Comparison of ENCODE assay signal across 8 cellular contexts in genomic region chr6:70956191-70956450, GRCh38. TPM values are rescaled to one million over a fixed set of nuclear protein-coding genes. Genes with fewer than 3 reads are reported as not detected.
DNase-seq lines count a peak whose midpoint lies in the region; ATAC-seq and TF ChIP-seq lines count a peak whose summit lies in the region.

No MANE protein-coding gene starts in this region.

- no peak overlapping the region for H3K27ac Mint-ChIP-seq in activated CD8-positive, alpha-beta memory T cell treated with anti-CD3 and anti-CD28 coated beads, Interleukin-2, amount 10 ng/mL, durations not matched to agents 7 days and 5 days
- no peak overlapping the region for H3K27ac Mint-ChIP-seq in activated CD4-positive, alpha-beta memory T cell treated with anti-CD3 and anti-CD28 coated beads for 36 hours

- intact Hi-C loops in activated CD4-positive, alpha-beta memory T cell treated with anti-CD3 and anti-CD28 coated beads for 36 hours (cut with micrococcal nuclease) = loop anchor here (1.0 to 5.0 kb wide), 3 partner anchors 250 to 644 kb away; no protein-coding TSS in a partner anchor
- intact Hi-C loops in tibial artery (cut with DNase I; ENCODE audit: low total_unique reads) = no loop called here

- H3K27me3 ChIP-seq in iPS-20b (ENCODE audit: insufficient read depth, low read length) (peaks cover 77% of the 10 kb centered on the region), tibial artery (peaks cover 0 to 41% of the 10 kb centered on the region in 2 donors)

- H3K36me3 ChIP-seq in iPS-20b (ENCODE audit: insufficient read depth, low read depth, low read length) (no peaks in the 10 kb centered on the region), tibial artery (no peaks in the 10 kb centered on the region)

- peak overlapping the region; percentile 71 for H3K4me3 ChIP-seq in iPS-20b (ENCODE audit: low read length)
- H3K4me3 ChIP-seq in tibial artery = peak overlapping the region; percentile 45 to 54

- H3K27ac ChIP-seq in iPS-20b (ENCODE audit: low read length) (no peak overlapping the region), tibial artery (no peak overlapping the region), caudate nucleus (ENCODE audit: low read depth, low read length) (no peak overlapping the region)

- H3K27me3 Mint-ChIP-seq in activated CD8-positive, alpha-beta memory T cell treated with anti-CD3 and anti-CD28 coated beads, Interleukin-2, amount 10 ng/mL, durations not matched to agents 7 days and 5 days = peaks cover 86% of the 10 kb centered on the region
- H3K27me3 Mint-ChIP-seq in activated CD4-positive, alpha-beta memory T cell treated with anti-CD3 and anti-CD28 coated beads for 36 hours = peaks cover 42% of the 10 kb centered on the region

- POLR2A ChIA-PET in activated CD4-positive, alpha-beta memory T cell treated with anti-CD3 and anti-CD28 coated beads for 36 hours (lab: Charles Lee) = interaction anchor here (1.0 kb wide), 1 partner anchor 288 kb away, joined by 4 read pairs; no protein-coding TSS in a partner anchor

- TF ChIP-seq CTCF in tibial artery (IDR thresholded peaks at IDR 0.05) = no peak

- no peaks in the 10 kb centered on the region for H3K9me3 ChIP-seq in iPS-20b (ENCODE audit: insufficient read depth, low read depth, low read length)
- H3K9me3 ChIP-seq in tibial artery = no peaks in the 10 kb centered on the region

- H3K4me1 ChIP-seq in iPS-20b (ENCODE audit: insufficient read depth, low read length) = no peaks in the 10 kb centered on the region; the same call in 1 of the 2 replicates
- H3K4me1 ChIP-seq in tibial artery = peaks cover 0 to 27% (median 20%) of the 10 kb centered on the region in 4 donors

- CTCF ChIA-PET in activated CD8-positive, alpha-beta memory T cell treated with anti-CD3 and anti-CD28 coated beads, Interleukin-2, amount 10 ng/mL, durations not matched to agents 7 days and 5 days (lab: Charles Lee) = interaction anchor here (0.8 to 2.9 kb wide), 31 partner anchors 11 to 735 kb away, joined by 3 to 27 read pairs (median 4); partner anchors contain the start of genes FAM135A and OGFRL1
- CTCF ChIA-PET in activated CD4-positive, alpha-beta memory T cell treated with anti-CD3 and anti-CD28 coated beads for 36 hours (lab: Charles Lee) = interaction anchor here (0.6 to 5.8 kb wide), 34 partner anchors 13 to 652 kb away, joined by 3 to 36 read pairs (median 4); partner anchors contain the start of genes SDHAF4 and SMAP1

- peak overlapping the region; percentile 55 for H3K4me3 Mint-ChIP-seq in activated CD8-positive, alpha-beta memory T cell treated with anti-CD3 and anti-CD28 coated beads, Interleukin-2, amount 10 ng/mL, durations not matched to agents 7 days and 5 days
- peak overlapping the region; percentile 70 for H3K4me3 Mint-ChIP-seq in activated CD4-positive, alpha-beta memory T cell treated with anti-CD3 and anti-CD28 coated beads for 36 hours

- no peak for ATAC-seq in activated CD8-positive, alpha-beta memory T cell treated with anti-CD3 and anti-CD28 coated beads, Interleukin-2, amount 10 ng/mL, durations not matched to agents 7 days and 5 days
- ATAC-seq in GM19463 (IDR thresholded peaks at IDR 0.05; ENCODE audit: unreplicated experiment) = no peak
- no peak for ATAC-seq in HG03439 (IDR thresholded peaks at IDR 0.05; ENCODE audit: unreplicated experiment)

- H3K9ac ChIP-seq in iPS-20b (ENCODE audit: low read depth, low read length) = no peak overlapping the region

- no peaks in the 10 kb centered on the region for H3K36me3 Mint-ChIP-seq in activated CD8-positive, alpha-beta memory T cell treated with anti-CD3 and anti-CD28 coated beads, Interleukin-2, amount 10 ng/mL, durations not matched to agents 7 days and 5 days
- H3K36me3 Mint-ChIP-seq in activated CD4-positive, alpha-beta memory T cell treated with anti-CD3 and anti-CD28 coated beads for 36 hours = no peaks in the 10 kb centered on the region

- no peak for DNase-seq in activated CD8-positive, alpha-beta memory T cell treated with anti-CD3 and anti-CD28 coated beads, Interleukin-2, amount 10 ng/mL, durations not matched to agents 7 days and 5 days
- DNase-seq in activated CD8-positive, alpha-beta memory T cell treated with anti-CD3 and anti-CD28 coated beads for 24 hours = no peak
- DNase-seq in activated CD4-positive, alpha-beta memory T cell treated with anti-CD3 and anti-CD28 coated beads for 36 hours = no peak
- DNase-seq in tibial artery = no peak
- DNase-seq in caudate nucleus (lab: John Stamatoyannopoulos, UW) = no peak

- no peaks in the 10 kb centered on the region for H3K9me3 Mint-ChIP-seq in activated CD8-positive, alpha-beta memory T cell treated with anti-CD3 and anti-CD28 coated beads, Interleukin-2, amount 10 ng/mL, durations not matched to agents 7 days and 5 days (ENCODE audit: low read depth)
- no peaks in the 10 kb centered on the region for H3K9me3 Mint-ChIP-seq in activated CD4-positive, alpha-beta memory T cell treated with anti-CD3 and anti-CD28 coated beads for 36 hours

- H3K4me1 Mint-ChIP-seq in activated CD8-positive, alpha-beta memory T cell treated with anti-CD3 and anti-CD28 coated beads, Interleukin-2, amount 10 ng/mL, durations not matched to agents 7 days and 5 days = peaks cover 18% of the 10 kb centered on the region
- H3K4me1 Mint-ChIP-seq in activated CD4-positive, alpha-beta memory T cell treated with anti-CD3 and anti-CD28 coated beads for 36 hours (ENCODE audit: low read depth) = peaks cover 11% of the 10 kb centered on the region

RNA-seq across cellular contexts. Expression of gene B3GAT2, which starts 0.7 kb away (rescaled TPM):
- under 1 TPM in 1 of 2 experiments, not detected in 1; 0.07 TPM for total RNA-seq in activated CD8-positive, alpha-beta memory T cell treated with anti-CD3 and anti-CD28 coated beads, Interleukin-2, amount 10 ng/mL, durations not matched to agents 7 days and 5 days
- total RNA-seq in activated CD4-positive, alpha-beta memory T cell treated with anti-CD3 and anti-CD28 coated beads for 36 hours = under 1 TPM; 0.05 TPM
